ENCODE assay signal across 8 cellular contexts in genomic region chr14:24339284-24340151, GRCh38. TPM values are rescaled to one million over a fixed set of nuclear protein-coding genes. Genes with fewer than 3 reads are reported as not detected.
DNase-seq lines count a peak whose midpoint lies in the region; ATAC-seq and TF ChIP-seq lines count a peak whose summit lies in the region.

Gene RIPK3, minus strand, starts transcription at chr14:24339991. Its CDS starts 165 bp downstream, at chr14:24339826.

- peak; percentile 87 for ATAC-seq in HG03175 (IDR thresholded peaks at IDR 0.05; ENCODE audit: unreplicated experiment)
- no peak for ATAC-seq in GM18520 (IDR thresholded peaks at IDR 0.05; ENCODE audit: unreplicated experiment)
- no peak for ATAC-seq in HG03097 (IDR thresholded peaks at IDR 0.05; ENCODE audit: low FRiP score, unreplicated experiment)

- DNase-seq in activated CD4-positive, alpha-beta T cell treated with anti-CD3 and anti-CD28 coated beads for 1 hour: peak; percentile 53
- DNase-seq in dorsolateral prefrontal cortex: no peak
- DNase-seq in stomach: peak; percentile 80

- 4 to 14% (median 7%) methylated on average over 28 to 51 of the region's 51 CpGs for WGBS in stomach, 5 donors

- H3K9me3 ChIP-seq in mucosa of rectum (ENCODE audit: control insufficient read depth in 2 of 2, low read length in 2 of 2) (no peaks in the 10 kb centered on the region), stomach (no peaks in the 10 kb centered on the region)

- intact Hi-C loops in dorsolateral prefrontal cortex (cut with DNase I) (no loop called here), stomach (cut with DNase I; ENCODE audit: low total_unique reads) (no loop called here)

- no peak within 1 kb of the TSS for H3K27ac ChIP-seq in dorsolateral prefrontal cortex
- peak within 1 kb of the TSS; percentile 85 to 87 for H3K27ac ChIP-seq in mucosa of rectum (ENCODE audit: low read depth in 2 of 2, low read length in 2 of 2)
- H3K27ac ChIP-seq in stomach: peak within 1 kb of the TSS; percentile 79 to 87 (median 84)

- H3K9ac ChIP-seq in mucosa of rectum (ENCODE audit: low read depth in 1 of 2, low read length in 2 of 2): peak within 1 kb of the TSS; percentile 93 to 98

- H3K4me3 ChIP-seq in dorsolateral prefrontal cortex (peak within 1 kb of the TSS in 52 of 59 donors; percentile 2 to 59 (median 35)), mucosa of rectum (ENCODE audit: low read length in 2 of 2) (peak within 1 kb of the TSS; percentile 96 to 97), stomach (peak within 1 kb of the TSS; percentile 47 to 60 (median 55))

- peaks cover 0 to 62% (median 33%) of the 10 kb centered on the region in 45 donors for H3K27me3 ChIP-seq in dorsolateral prefrontal cortex
- no peaks in the 10 kb centered on the region for H3K27me3 ChIP-seq in mucosa of rectum (ENCODE audit: control insufficient read depth in 2 of 2, insufficient read depth in 2 of 2, low read length in 2 of 2)
- H3K27me3 ChIP-seq in stomach: peaks cover 0 to 15% (median 3%) of the 10 kb centered on the region in 3 donors

- H3K4me1 ChIP-seq in mucosa of rectum (ENCODE audit: control insufficient read depth in 2 of 2, insufficient read depth in 2 of 2, low read length in 2 of 2): peaks cover 18 to 36% of the 10 kb centered on the region in 2 donors
- H3K4me1 ChIP-seq in stomach: peaks cover 16 to 52% (median 24%) of the 10 kb centered on the region in 4 donors

- TF ChIP-seq EP300 in stomach (IDR thresholded peaks at IDR 0.05): no peak

- TF ChIP-seq POLR2A in GM19099 (IDR thresholded peaks at IDR 0.05; ENCODE audit: extremely low read depth, insufficient read length, low read depth) (peak; percentile 63), stomach (IDR thresholded peaks at IDR 0.05) (peak in 1 of 4 donors; percentile 14)

- peaks cover 7 to 17% of the 10 kb centered on the region in 2 donors for H3K36me3 ChIP-seq in mucosa of rectum (ENCODE audit: control insufficient read depth in 2 of 2, insufficient read depth in 2 of 2, low read length in 2 of 2)
- peaks cover 4 to 31% (median 18%) of the 10 kb centered on the region in 4 donors for H3K36me3 ChIP-seq in stomach

- TF ChIP-seq CTCF in dorsolateral prefrontal cortex (IDR thresholded peaks at IDR 0.05 in 54 of 56, conservative IDR thresholded peaks at IDR 0.05 in 2 of 56; ENCODE audit: low read depth in 1 of 56, partially characterized antibody in 56 of 56): no peak
- no peak for TF ChIP-seq CTCF in stomach (IDR thresholded peaks at IDR 0.05)

RNA-seq across cellular contexts. Expression of gene RIPK3, which starts in this region (rescaled TPM):
- total RNA-seq in dorsolateral prefrontal cortex: 1 to 10 TPM in 90 of 120 experiments, under 1 TPM in 28, not detected in 2; 0.23 to 5.4 (median 1.5) TPM
- total RNA-seq in stomach: 10 to 100 TPM in 4 of 5 donors, 1 to 10 TPM in 1; 6.4 to 42.6 (median 12.5) TPM
- polyA plus RNA-seq in stomach: 10 to 100 TPM; 12.7 to 18.3 (median 14.3) TPM

Comparison
In these comparisons a context has a peak if more than half of its experiments do, and no peak if none do; other contexts are left out.
1. DNase-seq: peak in activated CD4-positive, alpha-beta T cell treated with anti-CD3 and anti-CD28 coated beads for 1 hour (single experiment) and stomach (single experiment); none in dorsolateral prefrontal cortex (0 of 10).
2. H3K27ac ChIP-seq: peak in mucosa of rectum (2 of 2) and stomach (5 of 5); none in dorsolateral prefrontal cortex (0 of 59).
3. H3K4me3 ChIP-seq: peak in every context shown above with its lines; median percentile 96 in mucosa of rectum; 55 in stomach; 35 in dorsolateral prefrontal cortex.